Comparison of ENCODE assay signal across 18 cellular contexts in the genomic region with DNA sequence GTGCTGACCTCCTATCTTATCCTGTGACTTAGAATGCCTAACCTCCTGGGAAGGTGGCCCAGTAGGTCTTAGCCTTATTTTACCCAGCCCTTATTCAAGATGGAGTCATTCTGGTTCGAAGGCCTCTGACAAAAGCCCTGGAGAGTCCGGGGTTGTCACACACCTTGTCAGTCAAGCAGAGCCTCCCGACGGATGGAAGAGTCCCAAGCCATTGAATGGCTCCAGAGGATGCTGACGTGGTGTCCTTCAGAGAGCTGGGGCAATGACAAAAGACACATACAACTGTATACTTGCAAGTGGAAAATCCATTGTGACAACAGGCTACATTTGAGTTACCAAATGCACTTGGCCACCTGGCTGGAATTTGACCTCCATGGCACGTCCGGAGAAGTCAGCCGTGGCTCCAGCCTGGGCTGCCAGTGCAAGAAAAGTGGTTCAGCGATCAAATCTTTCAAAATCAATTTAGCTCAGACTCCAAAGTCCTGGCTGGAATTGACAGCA.
"Had no signal": no experiment of that assay in that cellular context is flagged by ENCODE, and none has a peak within 500 bp of the region (broad histone marks: within the 10 kb centered on the region; RNA-seq: fewer than 3 reads in every experiment).

No MANE protein-coding gene starts in this region.

- H3K36me3 ChIP-seq: heart left ventricle, lower lobe of right lung, stomach had no signal

- H3K9me3 ChIP-seq: heart left ventricle, lower lobe of right lung, stomach had no signal

- H3K4me1 ChIP-seq: lower lobe of right lung had no signal

- DNase-seq: activated CD4-positive, alpha-beta T cell treated with anti-CD3 and anti-CD28 coated beads, Interleukin-2, amount 50 U/mL, for 1 hour; activated CD4-positive, CD25-positive, alpha-beta regulatory T cell; activated naive CD4-positive, alpha-beta T cell treated with anti-CD3 and anti-CD28 coated beads for 36 hours; activated T-cell treated with anti-CD3 and anti-CD28 coated beads for 4 hours; effector CD4-positive, alpha-beta T cell; foreskin melanocyte; heart left ventricle; islet precursor cell; lower lobe of right lung; natural killer cell; nucleus accumbens; stimulated activated CD4-positive, alpha-beta T cell treated with anti-CD3 and anti-CD28 coated beads, Interleukin-4, amount 100 ng/mL, for 4 hours; stomach; T-helper 2 cell had no signal

- H3K27me3 ChIP-seq: heart left ventricle, stomach had no signal

- ATAC-seq: activated T-helper 17 cell treated with anti-CD3 and anti-CD28 coated beads, Interleukin-2, amount 50 U/mL, for 72 hours; lower lobe of right lung; natural killer cell had no signal

- H3K27ac Mint-ChIP-seq: activated naive CD4-positive, alpha-beta T cell treated with anti-CD3 and anti-CD28 coated beads for 36 hours; activated T-helper 17 cell treated with anti-CD3 and anti-CD28 coated beads, Interleukin-2, amount 50 U/mL, for 72 hours; natural killer cell had no signal

- H3K4me3 ChIP-seq: heart left ventricle, lower lobe of right lung, stomach had no signal

- H3K4me3 Mint-ChIP-seq: activated naive CD4-positive, alpha-beta T cell treated with anti-CD3 and anti-CD28 coated beads for 36 hours; activated T-helper 17 cell treated with anti-CD3 and anti-CD28 coated beads, Interleukin-2, amount 50 U/mL, for 72 hours; natural killer cell had no signal

- H3K36me3 Mint-ChIP-seq: natural killer cell had no signal

- H3K27me3 Mint-ChIP-seq: activated T-helper 17 cell treated with anti-CD3 and anti-CD28 coated beads, Interleukin-2, amount 50 U/mL, for 72 hours had no signal

- FAIRE-seq: colon, TTC549, urothelium cell line had no signal

- H3K27ac ChIP-seq: heart left ventricle, lower lobe of right lung had no signal

- H3K9me3 Mint-ChIP-seq: activated naive CD4-positive, alpha-beta T cell treated with anti-CD3 and anti-CD28 coated beads for 36 hours; activated T-helper 17 cell treated with anti-CD3 and anti-CD28 coated beads, Interleukin-2, amount 50 U/mL, for 72 hours; natural killer cell had no signal

- H3K4me1 Mint-ChIP-seq: natural killer cell had no signal
